In the genomic region with DNA sequence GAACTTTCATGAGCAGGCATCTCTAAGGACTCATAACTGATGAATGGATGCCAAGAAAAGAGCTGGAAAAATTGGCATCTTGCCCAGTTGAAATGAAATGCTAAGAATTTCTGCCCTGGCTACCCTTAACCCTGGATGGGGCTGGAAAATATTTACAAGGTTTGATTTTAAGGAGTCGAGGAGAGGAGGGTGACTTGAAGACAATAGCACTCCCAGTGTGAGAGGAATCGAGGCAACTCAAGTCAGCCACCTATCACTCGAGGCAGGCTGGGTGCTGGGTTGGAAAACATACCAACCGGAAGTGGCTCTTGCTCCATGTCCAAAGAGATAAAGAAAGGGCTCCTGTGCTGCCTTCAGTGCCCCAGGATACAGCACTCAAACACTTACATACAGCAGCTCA, we compare ENCODE assay signal across 11 cellular contexts. TPM values are rescaled to one million over a fixed set of nuclear protein-coding genes. Genes with fewer than 3 reads are reported as not detected.
DNase-seq lines count a peak whose midpoint lies in the region; ATAC-seq and TF ChIP-seq lines count a peak whose summit lies in the region.
"Had no signal": no experiment of that assay in that cellular context is flagged by ENCODE, and none has a peak within 500 bp of the region (broad histone marks: within the 10 kb centered on the region; RNA-seq: fewer than 3 reads in every experiment).

No MANE protein-coding gene starts in this region.

- H3K9me3 ChIP-seq in left ventricle myocardium inferior (replicated peaks) (no peaks in the 10 kb centered on the region), skeletal muscle satellite cell (replicated peaks; ENCODE audit: low read length) (no peaks in the 10 kb centered on the region)

- no peak for TF ChIP-seq CTCF in left ventricle myocardium inferior (IDR thresholded peaks at IDR 0.05; ENCODE audit: borderline replicate concordance)

- no peak overlapping the region for H3K9ac ChIP-seq in skeletal muscle satellite cell (ENCODE audit: low read depth, low read length)

- H3K4me2 ChIP-seq in skeletal muscle satellite cell (ENCODE audit: low read length) = peak overlapping the region; percentile 5

- H3K27me3 ChIP-seq in left ventricle myocardium inferior (ENCODE audit: low read depth) (no peaks in the 10 kb centered on the region), skeletal muscle satellite cell (ENCODE audit: control insufficient read depth, insufficient read depth, low read length) (no peaks in the 10 kb centered on the region)

- H3K4me3 ChIP-seq in left ventricle myocardium inferior (no peak overlapping the region), skeletal muscle satellite cell (ENCODE audit: low read length) (peak overlapping the region; percentile 15)

- DNase-seq in HCEC 1CT = peak; percentile 56
- DNase-seq in astrocyte of the hippocampus (ENCODE audit: low read depth, low spot score) = peak; percentile 64
- no peak for DNase-seq in left ventricle myocardium inferior
- no peak for DNase-seq in AG08396 (ENCODE audit: low spot score)
- DNase-seq: NCI-H2081; posterior cingulate gyrus; stimulated activated naive CD4-positive, alpha-beta T cell had no signal

- peak overlapping the region; percentile 70 for H3K27ac ChIP-seq in left ventricle myocardium inferior (replicated peaks)

- ATAC-seq in GM19351 (IDR thresholded peaks at IDR 0.05; ENCODE audit: unreplicated experiment) (no peak), HG03442 (IDR thresholded peaks at IDR 0.05; ENCODE audit: unreplicated experiment) (no peak), GM19328 (IDR thresholded peaks at IDR 0.05; ENCODE audit: unreplicated experiment) (no peak)

- H3K4me1 ChIP-seq in left ventricle myocardium inferior (peaks cover 96% of the 10 kb centered on the region), skeletal muscle satellite cell (ENCODE audit: control insufficient read depth, insufficient read depth, low read length) (peaks cover 48% of the 10 kb centered on the region)

- intact Hi-C loops in left ventricle myocardium inferior (cut with micrococcal nuclease) = no loop called here

- H3K36me3 ChIP-seq in left ventricle myocardium inferior (no peaks in the 10 kb centered on the region), skeletal muscle satellite cell (ENCODE audit: insufficient read depth, low read length) (no peaks in the 10 kb centered on the region)

RNA-seq across cellular contexts. Expression of a gene that starts 5.1 kb away (rescaled TPM):
- total RNA-seq in left ventricle myocardium inferior = 8.7 TPM
- 26.0 and 26.4 TPM in 2 replicates for total RNA-seq in skeletal muscle satellite cell (2012; rRNA removed)

Comparison
In these comparisons a context has a peak if more than half of its experiments do, and no peak if none do; other contexts are left out.
1. DNase-seq: peak in HCEC 1CT (single experiment) and astrocyte of the hippocampus (single experiment); none in left ventricle myocardium inferior (single experiment) and AG08396 (single experiment).